8 cellular contexts compared by ENCODE assay signal in genomic region chr4:26372525-26373172, GRCh38. TPM values are rescaled to one million over a fixed set of nuclear protein-coding genes. Genes with fewer than 3 reads are reported as not detected.
A peak's percentile ranks its signal among the peaks of the same experiment; 100 is the strongest.
DNase-seq lines count a peak whose midpoint lies in the region; ATAC-seq lines count a peak whose summit lies in the region.

No MANE protein-coding gene starts in this region.

- ATAC-seq in GM19328 (IDR thresholded peaks at IDR 0.05; ENCODE audit: unreplicated experiment): peak; percentile 89
- peak; percentile 82 for ATAC-seq in HG03354 (IDR thresholded peaks at IDR 0.05; ENCODE audit: poor library complexity, severe bottlenecking, unreplicated experiment)
- ATAC-seq in left ventricle myocardium superior: peak; percentile 41

- intact Hi-C loops in left ventricle myocardium superior (cut with micrococcal nuclease): no loop called here

- DNase-seq in Caki2 (ENCODE audit: low read depth) (peak; percentile 38), NCI-H82 treated with DMSO at 0.1 percent for 48 hours (lab: John Stamatoyannopoulos, UW; ENCODE audit: unreplicated experiment) (peak; percentile 13), activated T-cell treated with anti-CD3 and anti-CD28 coated beads for 24 hours (ENCODE audit: low read depth) (peak; percentile 37), left ventricle myocardium superior (no peak), hepatic stellate cell (ENCODE audit: low spot score) (no peak)
- peak; percentile 4 to 15 for DNase-seq in stimulated activated CD8-positive, alpha-beta memory T cell treated with anti-CD3 and anti-CD28 coated beads, Interleukin-15, amount 100 ng/mL, for 48 hours (ENCODE audit: low read depth in 2 of 2)

- in situ Hi-C loops in Caki2 (cut with HindIII; ENCODE audit: low pct_unique_long_range_greater_than_20kb, low sequenced_read_pairs): no loop called here

RNA-seq across cellular contexts. Expression of gene RBPJ, which starts 51.8 kb away (rescaled TPM):
- total RNA-seq in Caki2 (2014; rRNA removed; shearing (Covaris generic); ENCODE audit: low replicate concordance): 38.3 and 45.4 TPM in 2 replicates
- 48.4 TPM for total RNA-seq in left ventricle myocardium superior

Comparison
In these comparisons a context has a peak if more than half of its experiments do, and no peak if none do; other contexts are left out.
1. DNase-seq: peak in Caki2 (single experiment), NCI-H82 treated with DMSO at 0.1 percent for 48 hours (single experiment), activated T-cell treated with anti-CD3 and anti-CD28 coated beads for 24 hours (single experiment) and stimulated activated CD8-positive, alpha-beta memory T cell treated with anti-CD3 and anti-CD28 coated beads, Interleukin-15, amount 100 ng/mL, for 48 hours (2 of 2); none in left ventricle myocardium superior (single experiment) and hepatic stellate cell (single experiment).
2. Peak in every context shown above with its lines, with median percentiles within 50 percentile points of each other: ATAC-seq.